In the genomic region with DNA sequence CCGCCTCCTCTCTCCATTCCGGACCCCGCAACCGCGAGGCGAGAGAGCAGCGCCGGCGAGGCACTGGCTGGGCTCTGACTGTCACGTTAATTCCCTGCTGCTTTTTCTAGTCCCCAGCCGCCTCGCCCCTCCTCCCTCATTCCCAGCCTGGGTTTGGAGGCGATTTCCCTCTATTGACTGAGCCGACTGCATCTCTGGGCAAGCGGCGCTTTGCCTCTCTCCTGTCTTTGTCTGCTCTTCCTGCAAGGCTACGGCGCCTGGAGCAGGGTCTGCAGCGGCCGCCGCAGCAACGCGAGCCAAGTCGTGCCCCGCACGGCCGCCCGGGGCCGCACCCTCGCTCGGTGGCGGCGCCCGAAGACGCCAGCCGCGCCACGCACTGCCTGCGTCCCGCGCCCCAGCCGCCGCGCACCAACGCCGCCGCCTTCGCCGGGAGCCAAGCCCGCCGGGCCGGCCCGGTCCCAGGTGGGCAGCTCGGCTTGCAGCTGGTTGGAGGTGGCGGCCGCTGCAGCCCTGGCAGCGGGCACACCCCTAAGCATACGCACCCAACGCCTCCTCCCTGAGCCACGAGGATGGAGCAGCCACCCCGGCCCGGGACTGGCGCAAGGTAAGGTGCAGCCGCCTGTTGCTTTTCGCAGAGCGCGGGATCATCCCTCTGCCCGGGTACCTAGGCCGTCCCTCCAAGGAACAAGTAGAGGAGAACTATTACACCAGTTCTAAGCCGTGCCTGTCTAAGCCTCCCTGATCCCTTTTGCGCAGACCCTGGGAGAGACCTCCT, we compare ENCODE assay signal across 10 cellular contexts. TPM values are rescaled to one million over a fixed set of nuclear protein-coding genes. Genes with fewer than 3 reads are reported as not detected.
DNase-seq lines count a peak whose midpoint lies in the region; ATAC-seq and TF ChIP-seq lines count a peak whose summit lies in the region.
"Had no signal": no experiment of that assay in that cellular context is flagged by ENCODE, and none has a peak within 500 bp of the region (broad histone marks: within the 10 kb centered on the region; RNA-seq: fewer than 3 reads in every experiment).

A gene with protein sequence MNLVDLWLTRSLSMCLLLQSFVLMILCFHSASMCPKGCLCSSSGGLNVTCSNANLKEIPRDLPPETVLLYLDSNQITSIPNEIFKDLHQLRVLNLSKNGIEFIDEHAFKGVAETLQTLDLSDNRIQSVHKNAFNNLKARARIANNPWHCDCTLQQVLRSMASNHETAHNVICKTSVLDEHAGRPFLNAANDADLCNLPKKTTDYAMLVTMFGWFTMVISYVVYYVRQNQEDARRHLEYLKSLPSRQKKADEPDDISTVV (plus strand): TSS at position 139 of the 775 bp plus-strand sequence. CDS start 86,901 bp downstream, outside the sequence.

- H3K4me3 ChIP-seq in iPS-18c (ENCODE audit: insufficient read depth, low read depth, low read length) (peak within 1 kb of the TSS; percentile 64), PC-9 (no peak within 1 kb of the TSS)

- no peaks in the 10 kb centered on the region for H3K9me2 ChIP-seq in PC-9 (ENCODE audit: insufficient read depth)

- H2AFZ ChIP-seq in PC-9: no peak within 1 kb of the TSS

- DNase-seq in GM10266 (ENCODE audit: extremely low spot score) (peak; percentile 18), WTC11 (ENCODE audit: low spot score) (peak; percentile 76), retina (peak; percentile 89), GOT3 (lab: John Stamatoyannopoulos, UW) (no peak), PC-9 (no peak)
- DNase-seq in stimulated activated CD4-positive, alpha-beta T cell treated with anti-CD3 and anti-CD28 coated beads, Interleukin-2, amount 100 ng/mL, for 48 hours: no peak
- DNase-seq: T-cell had no signal

- H4K20me1 ChIP-seq in PC-9 (ENCODE audit: insufficient read depth): no peaks in the 10 kb centered on the region

- POLR2A ChIA-PET in WTC11 (lab: Charles Lee) (no interaction called here), PC-9 (lab: Charles Lee; ENCODE audit: unreplicated experiment) (no interaction called here)

- H3K9me3 ChIP-seq in iPS-18c (ENCODE audit: control insufficient read depth, insufficient read depth, low read length) (no peaks in the 10 kb centered on the region), PC-9 (ENCODE audit: insufficient read depth, low read depth) (no peaks in the 10 kb centered on the region)

- H3K4me3 Mint-ChIP-seq in WTC11: peak within 1 kb of the TSS; percentile 95
- H3K4me3 Mint-ChIP-seq: T-cell had no signal

- no peaks in the 10 kb centered on the region for H3K36me3 Mint-ChIP-seq in WTC11
- H3K36me3 Mint-ChIP-seq: T-cell had no signal

- intact Hi-C loops in PC-9 (cut with micrococcal nuclease; ENCODE audit: unreplicated experiment): no loop called here

- peaks cover 74% of the 10 kb centered on the region for H3K27me3 Mint-ChIP-seq in WTC11 (ENCODE audit: low read depth)

- no peaks in the 10 kb centered on the region for H3K79me2 ChIP-seq in PC-9 (ENCODE audit: low read depth)

- H3K4me1 ChIP-seq in PC-9 (replicated peaks; ENCODE audit: insufficient read depth): no peaks in the 10 kb centered on the region

- CTCF ChIA-PET in WTC11 (lab: Charles Lee) (interaction anchor here (1.0 to 1.9 kb wide), 2 partner anchors 90 kb away, joined by 4 to 7 read pairs; no protein-coding TSS in a partner anchor), PC-9 (lab: Charles Lee) (no interaction called here)

- H3K27me3 ChIP-seq in PC-9 (ENCODE audit: insufficient read depth, low read depth): no peaks in the 10 kb centered on the region

- no peak within 1 kb of the TSS for H3K27ac Mint-ChIP-seq in WTC11
- H3K27ac Mint-ChIP-seq: T-cell had no signal

- H3K36me3 ChIP-seq in PC-9 (ENCODE audit: low read depth): no peaks in the 10 kb centered on the region

- H3K4me2 ChIP-seq in PC-9: no peak within 1 kb of the TSS
- H3K4me2 ChIP-seq: KMS-11 had no signal

- peak; percentile 49 for ATAC-seq in WTC11
- no peak for ATAC-seq in HG03095 (IDR thresholded peaks at IDR 0.05; ENCODE audit: unreplicated experiment)

- H3F3A ChIP-seq in PC-9 (ENCODE audit: insufficient read depth, low read depth): no peaks in the 10 kb centered on the region

- peaks cover 44% of the 10 kb centered on the region for H3K4me1 Mint-ChIP-seq in WTC11
- H3K4me1 Mint-ChIP-seq: T-cell had no signal

- TF ChIP-seq CTCF in GM10266 (IDR thresholded peaks at IDR 0.05; ENCODE audit: control insufficient read depth, insufficient read depth, low read depth, missing control alignments) (no peak), WTC11 (IDR thresholded peaks at IDR 0.05) (no peak), PC-9 (conservative IDR thresholded peaks at IDR 0.05) (no peak)

- H3K27ac ChIP-seq in PC-9: no peak within 1 kb of the TSS
- H3K27ac ChIP-seq: KMS-11 had no signal

- H3K9me3 Mint-ChIP-seq in WTC11: no peaks in the 10 kb centered on the region
- H3K9me3 Mint-ChIP-seq: T-cell had no signal

- BruUV-seq in PC-9 (replicated peaks; lab: Mats Ljungman, UMichigan): no TSS peak

TF ChIP-seq in WTC11, 78 proteins besides CTCF, POLR2A, EP300 and RAD21 (continues in another document):
- TF ChIP-seq, protein P1, sequence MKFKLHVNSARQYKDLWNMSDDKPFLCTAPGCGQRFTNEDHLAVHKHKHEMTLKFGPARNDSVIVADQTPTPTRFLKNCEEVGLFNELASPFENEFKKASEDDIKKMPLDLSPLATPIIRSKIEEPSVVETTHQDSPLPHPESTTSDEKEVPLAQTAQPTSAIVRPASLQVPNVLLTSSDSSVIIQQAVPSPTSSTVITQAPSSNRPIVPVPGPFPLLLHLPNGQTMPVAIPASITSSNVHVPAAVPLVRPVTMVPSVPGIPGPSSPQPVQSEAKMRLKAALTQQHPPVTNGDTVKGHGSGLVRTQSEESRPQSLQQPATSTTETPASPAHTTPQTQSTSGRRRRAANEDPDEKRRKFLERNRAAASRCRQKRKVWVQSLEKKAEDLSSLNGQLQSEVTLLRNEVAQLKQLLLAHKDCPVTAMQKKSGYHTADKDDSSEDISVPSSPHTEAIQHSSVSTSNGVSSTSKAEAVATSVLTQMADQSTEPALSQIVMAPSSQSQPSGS (CRISPR knock-in tag; IDR thresholded peaks at IDR 0.05; ENCODE audit: borderline replicate concordance, low read depth): no peak
- TF ChIP-seq, protein P2, sequence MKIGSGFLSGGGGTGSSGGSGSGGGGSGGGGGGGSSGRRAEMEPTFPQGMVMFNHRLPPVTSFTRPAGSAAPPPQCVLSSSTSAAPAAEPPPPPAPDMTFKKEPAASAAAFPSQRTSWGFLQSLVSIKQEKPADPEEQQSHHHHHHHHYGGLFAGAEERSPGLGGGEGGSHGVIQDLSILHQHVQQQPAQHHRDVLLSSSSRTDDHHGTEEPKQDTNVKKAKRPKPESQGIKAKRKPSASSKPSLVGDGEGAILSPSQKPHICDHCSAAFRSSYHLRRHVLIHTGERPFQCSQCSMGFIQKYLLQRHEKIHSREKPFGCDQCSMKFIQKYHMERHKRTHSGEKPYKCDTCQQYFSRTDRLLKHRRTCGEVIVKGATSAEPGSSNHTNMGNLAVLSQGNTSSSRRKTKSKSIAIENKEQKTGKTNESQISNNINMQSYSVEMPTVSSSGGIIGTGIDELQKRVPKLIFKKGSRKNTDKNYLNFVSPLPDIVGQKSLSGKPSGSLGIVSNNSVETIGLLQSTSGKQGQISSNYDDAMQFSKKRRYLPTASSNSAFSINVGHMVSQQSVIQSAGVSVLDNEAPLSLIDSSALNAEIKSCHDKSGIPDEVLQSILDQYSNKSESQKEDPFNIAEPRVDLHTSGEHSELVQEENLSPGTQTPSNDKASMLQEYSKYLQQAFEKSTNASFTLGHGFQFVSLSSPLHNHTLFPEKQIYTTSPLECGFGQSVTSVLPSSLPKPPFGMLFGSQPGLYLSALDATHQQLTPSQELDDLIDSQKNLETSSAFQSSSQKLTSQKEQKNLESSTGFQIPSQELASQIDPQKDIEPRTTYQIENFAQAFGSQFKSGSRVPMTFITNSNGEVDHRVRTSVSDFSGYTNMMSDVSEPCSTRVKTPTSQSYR (CRISPR knock-in tag; IDR thresholded peaks at IDR 0.05): no peak
- no peak for TF ChIP-seq TCF7 (CRISPR knock-in tag; IDR thresholded peaks at IDR 0.05; ENCODE audit: low read depth)
- TF ChIP-seq, protein P3, sequence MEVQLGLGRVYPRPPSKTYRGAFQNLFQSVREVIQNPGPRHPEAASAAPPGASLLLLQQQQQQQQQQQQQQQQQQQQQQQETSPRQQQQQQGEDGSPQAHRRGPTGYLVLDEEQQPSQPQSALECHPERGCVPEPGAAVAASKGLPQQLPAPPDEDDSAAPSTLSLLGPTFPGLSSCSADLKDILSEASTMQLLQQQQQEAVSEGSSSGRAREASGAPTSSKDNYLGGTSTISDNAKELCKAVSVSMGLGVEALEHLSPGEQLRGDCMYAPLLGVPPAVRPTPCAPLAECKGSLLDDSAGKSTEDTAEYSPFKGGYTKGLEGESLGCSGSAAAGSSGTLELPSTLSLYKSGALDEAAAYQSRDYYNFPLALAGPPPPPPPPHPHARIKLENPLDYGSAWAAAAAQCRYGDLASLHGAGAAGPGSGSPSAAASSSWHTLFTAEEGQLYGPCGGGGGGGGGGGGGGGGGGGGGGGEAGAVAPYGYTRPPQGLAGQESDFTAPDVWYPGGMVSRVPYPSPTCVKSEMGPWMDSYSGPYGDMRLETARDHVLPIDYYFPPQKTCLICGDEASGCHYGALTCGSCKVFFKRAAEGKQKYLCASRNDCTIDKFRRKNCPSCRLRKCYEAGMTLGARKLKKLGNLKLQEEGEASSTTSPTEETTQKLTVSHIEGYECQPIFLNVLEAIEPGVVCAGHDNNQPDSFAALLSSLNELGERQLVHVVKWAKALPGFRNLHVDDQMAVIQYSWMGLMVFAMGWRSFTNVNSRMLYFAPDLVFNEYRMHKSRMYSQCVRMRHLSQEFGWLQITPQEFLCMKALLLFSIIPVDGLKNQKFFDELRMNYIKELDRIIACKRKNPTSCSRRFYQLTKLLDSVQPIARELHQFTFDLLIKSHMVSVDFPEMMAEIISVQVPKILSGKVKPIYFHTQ (CRISPR knock-in tag; IDR thresholded peaks at IDR 0.05): no peak
- TF ChIP-seq, protein P4, sequence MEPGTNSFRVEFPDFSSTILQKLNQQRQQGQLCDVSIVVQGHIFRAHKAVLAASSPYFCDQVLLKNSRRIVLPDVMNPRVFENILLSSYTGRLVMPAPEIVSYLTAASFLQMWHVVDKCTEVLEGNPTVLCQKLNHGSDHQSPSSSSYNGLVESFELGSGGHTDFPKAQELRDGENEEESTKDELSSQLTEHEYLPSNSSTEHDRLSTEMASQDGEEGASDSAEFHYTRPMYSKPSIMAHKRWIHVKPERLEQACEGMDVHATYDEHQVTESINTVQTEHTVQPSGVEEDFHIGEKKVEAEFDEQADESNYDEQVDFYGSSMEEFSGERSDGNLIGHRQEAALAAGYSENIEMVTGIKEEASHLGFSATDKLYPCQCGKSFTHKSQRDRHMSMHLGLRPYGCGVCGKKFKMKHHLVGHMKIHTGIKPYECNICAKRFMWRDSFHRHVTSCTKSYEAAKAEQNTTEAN (CRISPR knock-in tag; IDR thresholded peaks at IDR 0.05): 0 out of 2 replicates have a peak, but pooled peaks have one; percentile 33
- TF ChIP-seq ZNF263 (CRISPR knock-in tag; IDR thresholded peaks at IDR 0.05; ENCODE audit: low read depth): no peak
- TF ChIP-seq NFE2L1 (CRISPR knock-in tag; IDR thresholded peaks at IDR 0.05): 0 out of 2 replicates have a peak, but pooled peaks have one; percentile 7
- no peak for TF ChIP-seq ZNF416 (CRISPR knock-in tag; IDR thresholded peaks at IDR 0.05)
- peak; percentile 8; the same call in 1 of the 2 replicates for TF ChIP-seq TP53 (CRISPR knock-in tag; IDR thresholded peaks at IDR 0.05)

RNA-seq across cellular contexts. Expression of the gene that starts here (rescaled TPM):
- total RNA-seq in WTC11 (2021): 3.0 to 5.3 TPM (median 3.4 TPM) in 3 replicates
- total RNA-seq in PC-9 (2021): not detected in 2 replicates
- total RNA-seq: T-cell had no signal

Comparison
In these comparisons a context has a peak if more than half of its experiments do, and no peak if none do; other contexts are left out.
1. DNase-seq: peak in GM10266 (single experiment), WTC11 (single experiment) and retina (single experiment); none in stimulated activated CD4-positive, alpha-beta T cell treated with anti-CD3 and anti-CD28 coated beads, Interleukin-2, amount 100 ng/mL, for 48 hours (0 of 2), GOT3 (single experiment) and PC-9 (0 of 2).